ENCODE assay signal across 1 cellular context in genomic region chr12:108691154-108691994, GRCh38.
TF ChIP-seq lines count a peak whose summit lies in the region.

No MANE protein-coding gene starts in this region.

TF ChIP-seq in HepG2, 621 proteins besides CTCF, POLR2A, EP300 and RAD21 (continued from another document and continues in another):
- TF ChIP-seq POLR2AphosphoS2 (IDR thresholded peaks at IDR 0.05; ENCODE audit: low read depth, low read length) (peak; percentile 83), ZNF687 (CRISPR knock-in tag; IDR thresholded peaks at IDR 0.05) (peak; percentile 97), IKZF5 (CRISPR knock-in tag; IDR thresholded peaks at IDR 0.05) (peak; percentile 56; the same call in 1 of the 2 replicates), DPF2 (CRISPR knock-in tag; IDR thresholded peaks at IDR 0.05; ENCODE audit: borderline replicate concordance, low read depth) (peak; percentile 17; the same call in 1 of the 2 replicates), SOX5 (CRISPR knock-in tag; IDR thresholded peaks at IDR 0.05; ENCODE audit: borderline replicate concordance) (peak; percentile 77; the same call in 1 of the 2 replicates), TEAD3 (CRISPR knock-in tag; optimal IDR thresholded peaks at IDR 0.05; ENCODE audit: borderline replicate concordance) (peak; percentile 57), NFYB (CRISPR knock-in tag; IDR thresholded peaks at IDR 0.05) (peak; percentile 62), TBX3 (IDR thresholded peaks at IDR 0.05; ENCODE audit: borderline replicate concordance) (no peak), ZNF121 (CRISPR knock-in tag; IDR thresholded peaks at IDR 0.05) (0 out of 2 replicates have a peak, but pooled peaks have one; percentile 39), ZNF124 (CRISPR knock-in tag; IDR thresholded peaks at IDR 0.05) (0 out of 2 replicates have a peak, but pooled peaks have one; percentile 71), GATAD1 (CRISPR knock-in tag; IDR thresholded peaks at IDR 0.05) (peak; percentile 47), HMGXB3 (CRISPR knock-in tag; IDR thresholded peaks at IDR 0.05; ENCODE audit: borderline replicate concordance) (peak; percentile 22; the same call in 1 of the 2 replicates), BORCS8-MEF2B (CRISPR knock-in tag; IDR thresholded peaks at IDR 0.05) (peak; percentile 63), ZNF292 (CRISPR knock-in tag; IDR thresholded peaks at IDR 0.05; ENCODE audit: borderline replicate concordance, low read depth) (peak; percentile 91; the same call in 1 of the 2 replicates), MEIS2 (CRISPR knock-in tag; IDR thresholded peaks at IDR 0.05) (peak; percentile 79; the same call in 1 of the 2 replicates), FOXP4 (CRISPR knock-in tag; IDR thresholded peaks at IDR 0.05) (0 out of 2 replicates have a peak, but pooled peaks have one; percentile 18), SALL1 (CRISPR knock-in tag; IDR thresholded peaks at IDR 0.05) (peak; percentile 73; the same call in 1 of the 2 replicates), NCOA2 (CRISPR knock-in tag; IDR thresholded peaks at IDR 0.05) (peak; percentile 30; the same call in 1 of the 2 replicates), TFAP4 (IDR thresholded peaks at IDR 0.05; ENCODE audit: borderline replicate concordance, low read depth) (peak; percentile 71; the same call in 1 of the 2 replicates), HNF4A (CRISPR knock-in tag; IDR thresholded peaks at IDR 0.05) (peak; percentile 24; the same call in 1 of the 2 replicates), PHF21A (CRISPR knock-in tag; IDR thresholded peaks at IDR 0.05) (peak; percentile 86), ZHX2 (IDR thresholded peaks at IDR 0.05; ENCODE audit: low read depth) (no peak), ZHX2 (CRISPR knock-in tag; IDR thresholded peaks at IDR 0.05; ENCODE audit: borderline replicate concordance) (no peak), FOSL2 (CRISPR knock-in tag; IDR thresholded peaks at IDR 0.05) (peak; percentile 86), ZNF691 (CRISPR knock-in tag; IDR thresholded peaks at IDR 0.05; ENCODE audit: borderline replicate concordance, low read depth) (0 out of 2 replicates have a peak, but pooled peaks have one; percentile 35), HNF1B (CRISPR knock-in tag; IDR thresholded peaks at IDR 0.05) (peak; percentile 27; the same call in 1 of the 2 replicates), SP4 (CRISPR knock-in tag; IDR thresholded peaks at IDR 0.05) (peak; percentile 68; the same call in 1 of the 2 replicates), HIC2 (CRISPR knock-in tag; IDR thresholded peaks at IDR 0.05; ENCODE audit: low read depth) (peak; percentile 78; the same call in 1 of the 2 replicates), TBX2 (CRISPR knock-in tag; IDR thresholded peaks at IDR 0.05; ENCODE audit: borderline replicate concordance) (peak; percentile 30; the same call in 1 of the 2 replicates)
